17 cellular contexts compared by ENCODE assay signal in the genomic region with DNA sequence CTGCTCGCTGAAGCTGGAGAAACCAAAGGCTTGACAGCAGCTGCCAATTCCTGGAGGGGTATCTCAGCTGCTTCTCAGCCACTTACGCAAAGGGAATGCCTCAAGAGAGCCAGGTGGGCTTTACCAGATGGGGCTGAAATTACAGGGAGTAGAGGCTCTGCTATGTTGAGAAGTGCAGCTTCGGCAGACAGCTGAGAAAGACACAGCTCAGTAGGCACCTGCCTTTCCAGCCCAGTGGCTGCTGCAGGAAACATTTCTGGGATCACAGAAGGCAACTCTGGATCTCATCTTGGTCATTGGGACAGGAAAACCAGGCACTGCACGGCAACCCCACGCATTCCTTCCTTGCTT.
DNase-seq lines count a peak whose midpoint lies in the region; ATAC-seq, FAIRE-seq and TF ChIP-seq lines count a peak whose summit lies in the region.
"Had no signal": no experiment of that assay in that cellular context is flagged by ENCODE, and none has a peak within 500 bp of the region (broad histone marks: within the 10 kb centered on the region; RNA-seq: fewer than 3 reads in every experiment).

No MANE protein-coding gene starts in this region.

- H3K9me3 Mint-ChIP-seq in stimulated activated memory B cell treated with anti-CD40 and anti-IgM and Interleukin-4, amounts not matched to agents 10 μg/mL and 1 μg/mL and 100 μg/mL, for 72 hours = no peaks in the 10 kb centered on the region

- no peak for TF ChIP-seq CTCF in epithelial cell of proximal tubule (conservative IDR thresholded peaks at IDR 0.05; ENCODE audit: low read depth, low read length)

- H3K14ac ChIP-seq in neuronal stem cell (ENCODE audit: low read length) = no peak overlapping the region

- peaks cover 28% of the 10 kb centered on the region for H3K4me1 Mint-ChIP-seq in stimulated activated memory B cell treated with anti-CD40 and anti-IgM and Interleukin-4, amounts not matched to agents 10 μg/mL and 1 μg/mL and 100 μg/mL, for 72 hours

- no peak overlapping the region for H4K8ac ChIP-seq in neuronal stem cell (ENCODE audit: low read depth, low read length)

- no peak overlapping the region for H3K4ac ChIP-seq in neuronal stem cell (ENCODE audit: low read length)

- H3K36me3 Mint-ChIP-seq in stimulated activated memory B cell treated with anti-CD40 and anti-IgM and Interleukin-4, amounts not matched to agents 10 μg/mL and 1 μg/mL and 100 μg/mL, for 72 hours = no peaks in the 10 kb centered on the region
- H3K36me3 Mint-ChIP-seq: activated CD4-positive, alpha-beta memory T cell treated with anti-CD3 and anti-CD28 coated beads for 36 hours had no signal

- no peak overlapping the region for H3K4me3 ChIP-seq in BLaER1
- peak overlapping the region; percentile 14 for H3K4me3 ChIP-seq in epithelial cell of proximal tubule (ENCODE audit: low read depth, low read length)
- H3K4me3 ChIP-seq in neuronal stem cell (ENCODE audit: low read length in 2 of 2) = no peak overlapping the region
- H3K4me3 ChIP-seq: ovary, SJSA1 had no signal

- H3K27ac ChIP-seq in BLaER1 (no peak overlapping the region), neuronal stem cell (replicated peaks; ENCODE audit: low read length) (no peak overlapping the region)
- H3K27ac ChIP-seq: HL-60, KMS-11, ovary, SJSA1 had no signal

- no CpG with 5 or more reads among the region's 5 CpGs for WGBS in neuronal stem cell (ENCODE audit: extremely low coverage in 2 of 2, insufficient read length in 2 of 2, insufficient replicate concordance in 1 of 2), 2 donors

- H3K36me3 ChIP-seq in BLaER1 (no peaks in the 10 kb centered on the region), neuronal stem cell (replicated peaks in 1 of 2; ENCODE audit: control insufficient read depth in 2 of 2, insufficient read depth in 2 of 2, low read length in 2 of 2) (no peaks in the 10 kb centered on the region)
- H3K36me3 ChIP-seq: ovary, SJSA1 had no signal

- H3K27ac Mint-ChIP-seq in stimulated activated memory B cell treated with anti-CD40 and anti-IgM and Interleukin-4, amounts not matched to agents 10 μg/mL and 1 μg/mL and 100 μg/mL, for 72 hours = no peak overlapping the region
- H3K27ac Mint-ChIP-seq: activated CD4-positive, alpha-beta memory T cell treated with anti-CD3 and anti-CD28 coated beads for 36 hours; effector memory CD8-positive, alpha-beta T cell had no signal

- H3K4me1 ChIP-seq in BLaER1 (peaks cover 12% of the 10 kb centered on the region), neuronal stem cell (ENCODE audit: control insufficient read depth in 2 of 2, insufficient read depth in 1 of 2, low read depth in 1 of 2, low read length in 2 of 2) (peaks cover 2 to 5% of the 10 kb centered on the region in 2 donors)
- H3K4me1 ChIP-seq: SJSA1 had no signal

- peak; percentile 98 for DNase-seq in NCI-H2171 treated with DMSO at 0.1 percent for 48 hours (lab: John Stamatoyannopoulos, UW)
- DNase-seq in epithelial cell of proximal tubule (ENCODE audit: low read depth) = no peak
- DNase-seq in neuronal stem cell (ENCODE audit: low spot score) = no peak
- DNase-seq in urothelium cell line (ENCODE audit: low spot score) = no peak
- no peak for DNase-seq in NCI-H146 treated with DMSO at 0.1 percent for 48 hours (lab: John Stamatoyannopoulos, UW; ENCODE audit: unreplicated experiment)
- DNase-seq: activated CD4-positive, alpha-beta memory T cell treated with anti-CD3 and anti-CD28 coated beads for 36 hours; activated T-cell treated with anti-CD3 and anti-CD28 coated beads, Interleukin-2, amount 50 U/mL, for 48 hours; effector memory CD8-positive, alpha-beta T cell; NCI-H2081; ovary; stimulated activated CD4-positive, alpha-beta T cell treated with anti-CD3 and anti-CD28 coated beads, Interleukin-15, amount 100 ng/mL, for 24 hours had no signal

- no peaks in the 10 kb centered on the region for H3K79me1 ChIP-seq in neuronal stem cell (ENCODE audit: low read depth, low read length)

- H3K9ac ChIP-seq in BLaER1 (no peak overlapping the region), neuronal stem cell (ENCODE audit: low read depth, low read length, poor library complexity) (no peak overlapping the region)
- H3K9ac ChIP-seq: KMS-11 had no signal

- H2AFZ ChIP-seq in neuronal stem cell (ENCODE audit: low read length) = peak overlapping the region; percentile 20

- no peak overlapping the region for H2BK15ac ChIP-seq in neuronal stem cell (ENCODE audit: low read length)

- H3K4me2 ChIP-seq in BLaER1 = peak overlapping the region; percentile 68
- no peak overlapping the region for H3K4me2 ChIP-seq in neuronal stem cell (ENCODE audit: insufficient read depth, low read length, poor library complexity, severe bottlenecking)
- H3K4me2 ChIP-seq: KMS-11 had no signal

- no peak for FAIRE-seq in urothelium cell line (lab: Jason Lieb, UNC)

- peak overlapping the region; percentile 89 for H3K18ac ChIP-seq in neuronal stem cell (ENCODE audit: low read length)

- H3K4me3 Mint-ChIP-seq in stimulated activated memory B cell treated with anti-CD40 and anti-IgM and Interleukin-4, amounts not matched to agents 10 μg/mL and 1 μg/mL and 100 μg/mL, for 72 hours = no peak overlapping the region
- H3K4me3 Mint-ChIP-seq: activated CD4-positive, alpha-beta memory T cell treated with anti-CD3 and anti-CD28 coated beads for 36 hours; effector memory CD8-positive, alpha-beta T cell had no signal

- ATAC-seq in GM19328 (IDR thresholded peaks at IDR 0.05; ENCODE audit: unreplicated experiment) = no peak
- no peak for ATAC-seq in stimulated activated memory B cell treated with anti-CD40 and anti-IgM and Interleukin-4, amounts not matched to agents 10 μg/mL and 1 μg/mL and 100 μg/mL, for 72 hours
- ATAC-seq: effector memory CD8-positive, alpha-beta T cell had no signal

- no peak overlapping the region for H2BK12ac ChIP-seq in neuronal stem cell (ENCODE audit: low read length)

- H2AK5ac ChIP-seq in neuronal stem cell (ENCODE audit: low read depth, low read length) = no peak overlapping the region

- H4K91ac ChIP-seq in neuronal stem cell (ENCODE audit: low read depth, low read length, poor library complexity) = no peak overlapping the region

- H3K9me3 ChIP-seq in BLaER1 (0 out of 2 replicates have a peak, but pooled peaks cover 9% of the 10 kb centered on the region), neuronal stem cell (replicated peaks in 1 of 2; ENCODE audit: control insufficient read depth in 2 of 2, insufficient read depth in 1 of 2, low read depth in 1 of 2, low read length in 2 of 2) (no peaks in the 10 kb centered on the region)
- H3K9me3 ChIP-seq: ovary, SJSA1 had no signal

- no peak overlapping the region for H3K23ac ChIP-seq in neuronal stem cell (ENCODE audit: low read depth, low read length, poor library complexity)

- no peak overlapping the region for H2BK5ac ChIP-seq in neuronal stem cell (ENCODE audit: low read length)

- H4K20me1 ChIP-seq in BLaER1 = no peaks in the 10 kb centered on the region

- H3K27me3 ChIP-seq in BLaER1 = no peaks in the 10 kb centered on the region
- no peaks in the 10 kb centered on the region for H3K27me3 ChIP-seq in neuronal stem cell (ENCODE audit: control insufficient read depth in 3 of 3, insufficient read depth in 3 of 3, low read depth in 1 of 3, low read length in 3 of 3)
- H3K27me3 ChIP-seq: ovary, SJSA1 had no signal

- H3K27me3 Mint-ChIP-seq in stimulated activated memory B cell treated with anti-CD40 and anti-IgM and Interleukin-4, amounts not matched to agents 10 μg/mL and 1 μg/mL and 100 μg/mL, for 72 hours = no peaks in the 10 kb centered on the region
- H3K27me3 Mint-ChIP-seq: activated CD4-positive, alpha-beta memory T cell treated with anti-CD3 and anti-CD28 coated beads for 36 hours; effector memory CD8-positive, alpha-beta T cell had no signal

- no peak overlapping the region for H2BK120ac ChIP-seq in neuronal stem cell (ENCODE audit: low read depth, low read length)
